In the genomic region with DNA sequence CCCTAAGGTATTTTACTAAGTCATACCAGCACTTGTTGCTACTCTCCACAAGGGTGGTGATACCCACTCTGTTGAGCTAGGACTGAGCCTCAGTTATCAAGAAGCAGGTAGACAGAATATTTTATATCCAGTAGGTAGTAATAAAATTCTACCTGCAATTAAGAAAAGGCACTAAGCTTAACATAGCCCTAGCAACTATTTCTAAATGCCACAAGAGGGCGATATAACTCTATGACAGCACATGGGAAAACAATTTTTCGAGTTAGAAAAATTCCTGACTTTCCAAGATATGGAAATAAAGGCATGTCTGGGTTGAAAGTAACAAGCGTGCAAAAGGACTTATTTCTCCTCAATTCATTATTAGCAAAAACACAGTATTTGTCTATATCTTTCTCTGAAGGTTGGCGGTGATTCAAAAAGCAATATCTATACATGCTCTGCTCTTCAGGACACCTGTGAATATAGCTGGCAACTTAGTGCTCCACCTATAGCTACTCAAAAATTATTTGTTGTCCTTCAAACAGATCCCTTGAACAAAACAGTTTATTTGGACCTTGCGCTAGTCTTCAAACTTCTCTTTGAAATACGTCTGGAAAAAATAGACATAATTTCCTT, we compare ENCODE assay signal across 8 cellular contexts. TPM values are rescaled to one million over a fixed set of nuclear protein-coding genes. Genes with fewer than 3 reads are reported as not detected.
DNase-seq lines count a peak whose midpoint lies in the region; TF ChIP-seq lines count a peak whose summit lies in the region.

No MANE protein-coding gene starts in this region.

- DNase-seq in CD1c-positive myeloid dendritic cell (ENCODE audit: extremely low spot score) (peak; percentile 51), H4 (ENCODE audit: low spot score) (peak; percentile 21), RPMI7951 (ENCODE audit: low read depth) (peak; percentile 35), fibroblast of the aortic adventitia (ENCODE audit: low read depth) (peak; percentile 77), renal cortical epithelial cell (ENCODE audit: low read depth) (peak; percentile 60), COLO668 (lab: John Stamatoyannopoulos, UW; ENCODE audit: unreplicated experiment) (no peak), NCI-H187 treated with DMSO at 0.1 percent for 48 hours (lab: John Stamatoyannopoulos, UW) (no peak), cerebellar nuclear complex (lab: John Stamatoyannopoulos, UW) (no peak)

- H3K4me3 ChIP-seq in fibroblast of the aortic adventitia (ENCODE audit: low read depth, low read length), result no peak overlapping the region

- TF ChIP-seq CTCF in fibroblast of the aortic adventitia (IDR thresholded peaks at IDR 0.05; ENCODE audit: insufficient read depth, low read length), result peak; percentile 81

RNA-seq across cellular contexts. Expression of gene CCDC169, which starts 14.7 kb away (rescaled TPM):
- total RNA-seq in H4 (2014; rRNA removed; shearing (Covaris generic)), result 2.3 and 5.7 TPM in 2 replicates
- 0.36 and 0.88 TPM in 2 replicates for total RNA-seq in RPMI7951 (2014; rRNA removed; shearing (Covaris generic))
- 2.4 and 4.1 TPM in 2 replicates for total RNA-seq in fibroblast of the aortic adventitia (ENCODE audit: low replicate concordance)
- total RNA-seq in renal cortical epithelial cell, result 2.8 and 3.3 TPM in 2 replicates

Comparison
In these comparisons a context has a peak if more than half of its experiments do, and no peak if none do; other contexts are left out.
1. DNase-seq: peak in CD1c-positive myeloid dendritic cell (single experiment), H4 (single experiment), RPMI7951 (single experiment), fibroblast of the aortic adventitia (single experiment) and renal cortical epithelial cell (single experiment); none in COLO668 (single experiment), NCI-H187 treated with DMSO at 0.1 percent for 48 hours (single experiment) and cerebellar nuclear complex (0 of 2).